9 cellular contexts compared by ENCODE assay signal in the genomic region with DNA sequence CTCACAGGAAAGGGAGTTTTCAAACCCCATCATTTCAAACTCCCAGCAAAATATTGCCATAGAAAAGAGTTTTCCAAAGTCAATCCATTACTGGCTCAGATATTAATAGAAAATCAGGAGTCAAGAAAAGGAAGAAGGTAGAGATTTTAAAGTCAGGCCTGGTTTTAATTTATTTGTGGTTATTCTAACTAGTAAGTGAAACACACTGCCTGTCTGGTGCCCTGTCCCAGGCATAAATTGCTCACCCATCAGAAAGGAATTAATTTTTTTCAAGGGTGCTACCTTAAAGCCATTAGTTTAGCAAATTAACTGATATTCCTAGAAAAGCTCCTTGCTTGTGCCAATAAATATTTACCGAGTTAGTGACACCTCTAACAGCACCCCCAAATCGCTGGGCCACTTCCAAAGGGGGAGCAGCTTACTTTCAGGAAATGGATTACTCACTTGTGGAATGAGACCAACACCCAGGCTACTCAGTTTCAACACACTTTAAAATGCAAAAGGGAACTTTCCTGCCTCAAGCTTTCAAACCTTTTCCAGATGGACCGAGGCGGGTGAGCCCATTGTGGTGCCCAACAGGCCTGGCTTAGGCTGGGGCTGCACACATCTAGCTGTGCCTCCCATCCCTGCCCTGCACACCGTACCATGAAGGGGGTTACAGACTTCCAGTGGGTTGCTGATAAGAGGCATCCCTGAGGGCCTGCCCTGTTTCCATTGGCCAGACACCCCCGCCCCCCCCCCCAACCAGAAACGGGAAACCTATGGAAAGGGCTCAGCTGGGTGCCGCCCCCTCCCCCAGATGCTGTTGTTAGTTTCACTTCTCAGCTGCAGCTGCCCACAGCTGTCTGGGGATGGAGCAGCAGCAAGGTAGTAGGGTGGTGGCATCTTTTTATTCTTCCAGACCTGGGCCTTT.
A peak's percentile ranks its signal among the peaks of the same experiment; 100 is the strongest.
DNase-seq lines count a peak whose midpoint lies in the region; ATAC-seq and TF ChIP-seq lines count a peak whose summit lies in the region.
"Had no signal": no experiment of that assay in that cellular context is flagged by ENCODE, and none has a peak within 500 bp of the region (broad histone marks: within the 10 kb centered on the region; RNA-seq: fewer than 3 reads in every experiment).

No MANE protein-coding gene starts in this region.

- H3K36me3 ChIP-seq in heart right ventricle (no peaks in the 10 kb centered on the region), skeletal muscle satellite cell (ENCODE audit: insufficient read depth, low read length) (no peaks in the 10 kb centered on the region)

- intact Hi-C loops in heart right ventricle (cut with DNase I) (no loop called here), CD14-positive monocyte (cut with micrococcal nuclease) (no loop called here)

- H3K9ac ChIP-seq in skeletal muscle satellite cell (ENCODE audit: low read depth, low read length), result peak overlapping the region; percentile 56

- H3K27ac Mint-ChIP-seq in WTC11, result peak overlapping the region; percentile 81
- H3K27ac Mint-ChIP-seq in CD14-positive monocyte, result peak overlapping the region in 2 of 7 donors; percentile 5 to 26

- ATAC-seq in WTC11, result peak; percentile 88
- ATAC-seq in heart right ventricle, result peak in 3 of 8 donors; percentile 5 to 24 (median 13)

- H3K9me3 Mint-ChIP-seq in WTC11 (no peaks in the 10 kb centered on the region), CD14-positive monocyte (peaks cover 0 to 4% (median 0%) of the 10 kb centered on the region in 7 donors)

- H3K4me1 ChIP-seq in heart right ventricle (peaks cover 18 to 100% (median 84%) of the 10 kb centered on the region in 9 donors), skeletal muscle satellite cell (ENCODE audit: control insufficient read depth, insufficient read depth, low read length) (peaks cover 48% of the 10 kb centered on the region)

- POLR2A ChIA-PET in WTC11 (lab: Charles Lee), result interaction anchor here (0.6 to 1.8 kb wide), 5 partner anchors 21 to 1226 kb away, joined by 3 to 10 read pairs (median 4); partner anchors contain the start of gene SAMD4A

- DNase-seq in GM04504 (ENCODE audit: low read depth), result peak; percentile 88
- peak; percentile 69 for DNase-seq in WTC11 (ENCODE audit: low spot score)
- DNase-seq in heart right ventricle, result peak; percentile 20 to 55
- no peak for DNase-seq in NCI-H526 (lab: John Stamatoyannopoulos, UW)
- DNase-seq in CD14-positive monocyte (ENCODE audit: low spot score), result no peak
- DNase-seq in NCI-H1694 treated with DMSO at 0.1 percent for 48 hours (lab: John Stamatoyannopoulos, UW), result no peak
- no peak for DNase-seq in SIG-M5 (lab: John Stamatoyannopoulos, UW)
- DNase-seq: activated T-cell treated with anti-CD3 and anti-CD28 coated beads, Interleukin-2, amount 50 U/mL, for 1 hour had no signal

- H3K4me2 ChIP-seq in skeletal muscle satellite cell (ENCODE audit: low read length), result peak overlapping the region; percentile 59

- H3K36me3 Mint-ChIP-seq in WTC11 (no peaks in the 10 kb centered on the region), CD14-positive monocyte (no peaks in the 10 kb centered on the region)

- 30 to 31% methylated on average over 8 of the region's 8 CpGs for WGBS in heart right ventricle, 2 donors

- H3K27ac ChIP-seq in heart right ventricle, result peak overlapping the region in 9 of 10 donors; percentile 56 to 96 (median 89)

- H3K9me3 ChIP-seq in heart right ventricle (peaks cover 0 to 4% (median 0%) of the 10 kb centered on the region in 11 donors), skeletal muscle satellite cell (replicated peaks; ENCODE audit: low read length) (no peaks in the 10 kb centered on the region)

- H3K4me3 Mint-ChIP-seq in WTC11 (peak overlapping the region; percentile 50), CD14-positive monocyte (no peak overlapping the region)

- H3K4me3 ChIP-seq in heart right ventricle (no peak overlapping the region), skeletal muscle satellite cell (ENCODE audit: low read length) (peak overlapping the region; percentile 54)

- H3K27me3 ChIP-seq in heart right ventricle (no peaks in the 10 kb centered on the region), skeletal muscle satellite cell (ENCODE audit: control insufficient read depth, insufficient read depth, low read length) (no peaks in the 10 kb centered on the region)

- TF ChIP-seq CTCF in WTC11 (IDR thresholded peaks at IDR 0.05), result no peak
- no peak for TF ChIP-seq CTCF in heart right ventricle (IDR thresholded peaks at IDR 0.05)
- TF ChIP-seq CTCF in CD14-positive monocyte (IDR thresholded peaks at IDR 0.05), result no peak

- CTCF ChIA-PET in WTC11 (lab: Charles Lee), result interaction anchor here (0.6 to 5.0 kb wide), 16 partner anchors 9 to 1720 kb away, joined by 3 to 26 read pairs (median 4); partner anchors contain the start of genes CGRRF1 and SAMD4A

- peaks cover 36% of the 10 kb centered on the region for H3K4me1 Mint-ChIP-seq in WTC11
- peaks cover 11% of the 10 kb centered on the region for H3K4me1 Mint-ChIP-seq in CD14-positive monocyte

- H3K27me3 Mint-ChIP-seq in WTC11 (ENCODE audit: low read depth) (no peaks in the 10 kb centered on the region), CD14-positive monocyte (ENCODE audit: low read depth in 3 of 3) (peaks cover 2 to 8% (median 4%) of the 10 kb centered on the region in 3 donors)

TF ChIP-seq in WTC11, 78 proteins besides CTCF, POLR2A, EP300 and RAD21:
- TF ChIP-seq USF2 (CRISPR knock-in tag; IDR thresholded peaks at IDR 0.05) (no peak), GRHL2 (CRISPR knock-in tag; IDR thresholded peaks at IDR 0.05; ENCODE audit: insufficient replicate concordance, severe bottlenecking) (no peak), NFYB (CRISPR knock-in tag; conservative IDR thresholded peaks at IDR 0.05; ENCODE audit: low read depth) (no peak), SMAD4 (CRISPR knock-in tag; IDR thresholded peaks at IDR 0.05) (no peak), ETV6 (CRISPR knock-in tag; IDR thresholded peaks at IDR 0.05) (no peak), ZNF416 (CRISPR knock-in tag; IDR thresholded peaks at IDR 0.05) (no peak), CREM (CRISPR knock-in tag; IDR thresholded peaks at IDR 0.05) (no peak), NFATC4 (CRISPR knock-in tag; IDR thresholded peaks at IDR 0.05) (no peak)
- TF ChIP-seq, protein P1, sequence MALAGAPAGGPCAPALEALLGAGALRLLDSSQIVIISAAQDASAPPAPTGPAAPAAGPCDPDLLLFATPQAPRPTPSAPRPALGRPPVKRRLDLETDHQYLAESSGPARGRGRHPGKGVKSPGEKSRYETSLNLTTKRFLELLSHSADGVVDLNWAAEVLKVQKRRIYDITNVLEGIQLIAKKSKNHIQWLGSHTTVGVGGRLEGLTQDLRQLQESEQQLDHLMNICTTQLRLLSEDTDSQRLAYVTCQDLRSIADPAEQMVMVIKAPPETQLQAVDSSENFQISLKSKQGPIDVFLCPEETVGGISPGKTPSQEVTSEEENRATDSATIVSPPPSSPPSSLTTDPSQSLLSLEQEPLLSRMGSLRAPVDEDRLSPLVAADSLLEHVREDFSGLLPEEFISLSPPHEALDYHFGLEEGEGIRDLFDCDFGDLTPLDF (CRISPR knock-in tag; IDR thresholded peaks at IDR 0.05), result no peak
- TF ChIP-seq, protein P2, sequence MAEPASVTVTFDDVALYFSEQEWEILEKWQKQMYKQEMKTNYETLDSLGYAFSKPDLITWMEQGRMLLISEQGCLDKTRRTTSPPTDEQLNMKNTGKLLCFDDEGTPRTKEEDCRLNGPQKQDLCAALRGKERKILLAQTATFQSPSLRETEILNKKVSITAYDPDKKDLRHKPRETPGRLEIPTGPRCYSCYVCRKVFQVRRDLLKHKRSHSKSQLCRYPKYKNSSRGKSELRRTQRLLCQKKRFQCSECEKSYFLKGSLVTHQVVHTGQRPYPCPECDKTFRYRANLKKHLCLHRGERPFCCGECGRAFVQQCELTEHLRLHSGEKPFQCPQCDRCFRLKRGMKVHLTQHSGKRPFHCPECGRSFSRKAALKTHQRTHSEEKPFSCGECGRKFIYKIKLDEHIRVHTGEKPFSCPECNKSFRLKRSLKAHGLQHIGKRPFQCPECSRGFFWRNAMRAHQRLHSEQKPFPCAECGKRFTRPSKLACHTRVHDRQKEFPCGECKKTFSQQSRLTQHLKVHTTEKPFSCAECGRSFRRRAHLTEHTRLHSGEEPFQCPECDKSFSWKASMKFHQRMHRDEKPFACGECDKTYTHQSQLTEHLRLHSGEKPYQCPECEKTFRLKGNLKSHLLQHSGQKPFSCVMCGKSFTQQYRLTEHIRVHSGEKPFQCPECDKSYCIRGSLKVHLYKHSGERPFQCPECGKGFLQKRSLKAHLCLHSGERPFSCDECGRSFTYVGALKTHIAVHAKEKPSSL (CRISPR knock-in tag; conservative IDR thresholded peaks at IDR 0.05), result no peak
TF ChIP-seq in WTC11: peak in this region for 0.

Comparison
In these comparisons a context has a peak if more than half of its experiments do, and no peak if none do; other contexts are left out.
1. DNase-seq: peak in GM04504 (single experiment), WTC11 (single experiment) and heart right ventricle (2 of 2); none in NCI-H526 (0 of 2), CD14-positive monocyte (single experiment), NCI-H1694 treated with DMSO at 0.1 percent for 48 hours (single experiment) and SIG-M5 (single experiment).